In the genomic region with DNA sequence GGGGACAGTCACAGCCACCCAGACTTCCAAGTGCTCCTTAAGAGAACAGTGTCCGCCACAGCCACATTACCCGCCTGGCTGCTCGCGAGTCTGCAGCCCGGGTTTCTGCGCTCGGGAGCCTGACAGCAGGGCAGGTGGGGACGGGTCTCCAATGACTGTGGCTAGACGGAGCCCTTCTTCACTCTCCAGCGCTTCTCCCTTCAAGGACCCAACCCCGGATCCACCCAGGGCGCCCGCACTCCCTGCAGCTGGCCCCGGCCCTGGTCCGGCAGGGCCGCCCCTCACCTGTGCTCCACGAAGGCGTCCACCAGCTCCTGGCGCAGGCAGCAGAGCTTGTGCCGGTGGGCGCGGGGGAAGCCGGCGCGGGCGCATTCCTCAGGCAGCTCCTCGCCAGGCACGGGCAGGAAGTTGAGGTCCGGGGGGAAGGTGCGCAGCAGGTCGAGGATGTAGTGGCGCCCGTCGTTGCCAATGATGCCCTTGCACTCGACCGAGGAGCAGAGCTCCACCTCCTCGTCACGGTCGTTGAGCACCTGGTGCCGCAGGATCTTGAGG, we compare ENCODE assay signal across 1 cellular context.
TF ChIP-seq lines count a peak whose summit lies in the region.

No MANE protein-coding gene starts in this region.

TF ChIP-seq in WTC11, 78 proteins besides CTCF, POLR2A, EP300 and RAD21 (continued from another document):
- TF ChIP-seq, protein P1, sequence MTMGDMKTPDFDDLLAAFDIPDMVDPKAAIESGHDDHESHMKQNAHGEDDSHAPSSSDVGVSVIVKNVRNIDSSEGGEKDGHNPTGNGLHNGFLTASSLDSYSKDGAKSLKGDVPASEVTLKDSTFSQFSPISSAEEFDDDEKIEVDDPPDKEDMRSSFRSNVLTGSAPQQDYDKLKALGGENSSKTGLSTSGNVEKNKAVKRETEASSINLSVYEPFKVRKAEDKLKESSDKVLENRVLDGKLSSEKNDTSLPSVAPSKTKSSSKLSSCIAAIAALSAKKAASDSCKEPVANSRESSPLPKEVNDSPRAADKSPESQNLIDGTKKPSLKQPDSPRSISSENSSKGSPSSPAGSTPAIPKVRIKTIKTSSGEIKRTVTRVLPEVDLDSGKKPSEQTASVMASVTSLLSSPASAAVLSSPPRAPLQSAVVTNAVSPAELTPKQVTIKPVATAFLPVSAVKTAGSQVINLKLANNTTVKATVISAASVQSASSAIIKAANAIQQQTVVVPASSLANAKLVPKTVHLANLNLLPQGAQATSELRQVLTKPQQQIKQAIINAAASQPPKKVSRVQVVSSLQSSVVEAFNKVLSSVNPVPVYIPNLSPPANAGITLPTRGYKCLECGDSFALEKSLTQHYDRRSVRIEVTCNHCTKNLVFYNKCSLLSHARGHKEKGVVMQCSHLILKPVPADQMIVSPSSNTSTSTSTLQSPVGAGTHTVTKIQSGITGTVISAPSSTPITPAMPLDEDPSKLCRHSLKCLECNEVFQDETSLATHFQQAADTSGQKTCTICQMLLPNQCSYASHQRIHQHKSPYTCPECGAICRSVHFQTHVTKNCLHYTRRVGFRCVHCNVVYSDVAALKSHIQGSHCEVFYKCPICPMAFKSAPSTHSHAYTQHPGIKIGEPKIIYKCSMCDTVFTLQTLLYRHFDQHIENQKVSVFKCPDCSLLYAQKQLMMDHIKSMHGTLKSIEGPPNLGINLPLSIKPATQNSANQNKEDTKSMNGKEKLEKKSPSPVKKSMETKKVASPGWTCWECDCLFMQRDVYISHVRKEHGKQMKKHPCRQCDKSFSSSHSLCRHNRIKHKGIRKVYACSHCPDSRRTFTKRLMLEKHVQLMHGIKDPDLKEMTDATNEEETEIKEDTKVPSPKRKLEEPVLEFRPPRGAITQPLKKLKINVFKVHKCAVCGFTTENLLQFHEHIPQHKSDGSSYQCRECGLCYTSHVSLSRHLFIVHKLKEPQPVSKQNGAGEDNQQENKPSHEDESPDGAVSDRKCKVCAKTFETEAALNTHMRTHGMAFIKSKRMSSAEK (CRISPR knock-in tag; IDR thresholded peaks at IDR 0.05; ENCODE audit: borderline replicate concordance), result no peak
- TF ChIP-seq, protein P2, sequence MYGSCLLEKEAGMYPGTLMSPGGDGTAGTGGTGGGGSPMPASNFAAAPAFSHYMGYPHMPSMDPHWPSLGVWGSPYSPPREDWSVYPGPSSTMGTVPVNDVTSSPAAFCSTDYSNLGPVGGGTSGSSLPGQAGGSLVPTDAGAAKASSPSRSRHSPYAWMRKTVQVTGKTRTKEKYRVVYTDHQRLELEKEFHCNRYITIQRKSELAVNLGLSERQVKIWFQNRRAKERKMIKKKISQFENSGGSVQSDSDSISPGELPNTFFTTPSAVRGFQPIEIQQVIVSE (CRISPR knock-in tag; IDR thresholded peaks at IDR 0.05; ENCODE audit: borderline replicate concordance), result no peak
- TF ChIP-seq, protein P3, sequence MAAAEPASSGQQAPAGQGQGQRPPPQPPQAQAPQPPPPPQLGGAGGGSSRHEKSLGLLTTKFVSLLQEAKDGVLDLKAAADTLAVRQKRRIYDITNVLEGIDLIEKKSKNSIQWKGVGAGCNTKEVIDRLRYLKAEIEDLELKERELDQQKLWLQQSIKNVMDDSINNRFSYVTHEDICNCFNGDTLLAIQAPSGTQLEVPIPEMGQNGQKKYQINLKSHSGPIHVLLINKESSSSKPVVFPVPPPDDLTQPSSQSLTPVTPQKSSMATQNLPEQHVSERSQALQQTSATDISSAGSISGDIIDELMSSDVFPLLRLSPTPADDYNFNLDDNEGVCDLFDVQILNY (CRISPR knock-in tag; IDR thresholded peaks at IDR 0.05), result no peak
- TF ChIP-seq, protein P4, sequence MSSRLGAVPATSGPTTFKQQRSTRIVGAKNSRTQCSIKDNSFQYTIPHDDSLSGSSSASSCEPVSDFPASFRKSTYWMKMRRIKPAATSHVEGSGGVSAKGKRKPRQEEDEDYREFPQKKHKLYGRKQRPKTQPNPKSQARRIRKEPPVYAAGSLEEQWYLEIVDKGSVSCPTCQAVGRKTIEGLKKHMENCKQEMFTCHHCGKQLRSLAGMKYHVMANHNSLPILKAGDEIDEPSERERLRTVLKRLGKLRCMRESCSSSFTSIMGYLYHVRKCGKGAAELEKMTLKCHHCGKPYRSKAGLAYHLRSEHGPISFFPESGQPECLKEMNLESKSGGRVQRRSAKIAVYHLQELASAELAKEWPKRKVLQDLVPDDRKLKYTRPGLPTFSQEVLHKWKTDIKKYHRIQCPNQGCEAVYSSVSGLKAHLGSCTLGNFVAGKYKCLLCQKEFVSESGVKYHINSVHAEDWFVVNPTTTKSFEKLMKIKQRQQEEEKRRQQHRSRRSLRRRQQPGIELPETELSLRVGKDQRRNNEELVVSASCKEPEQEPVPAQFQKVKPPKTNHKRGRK (CRISPR knock-in tag; IDR thresholded peaks at IDR 0.05; ENCODE audit: borderline replicate concordance), result no peak
- TF ChIP-seq CREM (CRISPR knock-in tag; IDR thresholded peaks at IDR 0.05) (no peak), SP1 (CRISPR knock-in tag; conservative IDR thresholded peaks at IDR 0.05) (no peak)
TF ChIP-seq in WTC11: peak in this region for 0.
